ENCODE assay signal across 25 cellular contexts in genomic region chr11:60834742-60835141, GRCh38. TPM values are rescaled to one million over a fixed set of nuclear protein-coding genes. Genes with fewer than 3 reads are reported as not detected.
"Had no signal": no experiment of that assay in that cellular context is flagged by ENCODE, and none has a peak within 500 bp of the region (broad histone marks: within the 10 kb centered on the region; RNA-seq: fewer than 3 reads in every experiment).

No MANE protein-coding gene starts in this region.

- H3K9me3 Mint-ChIP-seq: activated naive CD8-positive, alpha-beta T cell treated with anti-CD3 and anti-CD28 coated beads, Interleukin-2, amount 50 U/mL, for 24 hours; activated T-helper 17 cell treated with anti-CD3 and anti-CD28 coated beads, Interleukin-2, amount 50 U/mL, for 72 hours; brain; endodermal cell; naive B cell; neural crest cell; stimulated activated memory B cell treated with anti-CD40 and anti-IgM and Interleukin-4, amounts not matched to agents 10 μg/mL and 1 μg/mL and 100 μg/mL, for 72 hours had no signal

- H3K36me3 ChIP-seq: gastrocnemius medialis, left ventricle myocardium inferior, upper lobe of left lung, WERI-Rb-1 had no signal

- H3K4me3 ChIP-seq: gastrocnemius medialis, left ventricle myocardium inferior, smooth muscle cell, testis, upper lobe of left lung had no signal

- ATAC-seq: activated naive CD8-positive, alpha-beta T cell treated with anti-CD3 and anti-CD28 coated beads, Interleukin-2, amount 50 U/mL, for 24 hours; activated T-helper 17 cell treated with anti-CD3 and anti-CD28 coated beads, Interleukin-2, amount 50 U/mL, for 72 hours; gastrocnemius medialis; stimulated activated memory B cell treated with anti-CD40 and anti-IgM and Interleukin-4, amounts not matched to agents 10 μg/mL and 1 μg/mL and 100 μg/mL, for 72 hours had no signal

- H3K36me3 Mint-ChIP-seq: brain; naive B cell; stimulated activated memory B cell treated with anti-CD40 and anti-IgM and Interleukin-4, amounts not matched to agents 10 μg/mL and 1 μg/mL and 100 μg/mL, for 72 hours had no signal

- H3K9me3 ChIP-seq: gastrocnemius medialis, left ventricle myocardium inferior, testis, upper lobe of left lung had no signal

- H3K27me3 ChIP-seq: gastrocnemius medialis, testis, upper lobe of left lung had no signal

- H3K27ac ChIP-seq: gastrocnemius medialis, testis, upper lobe of left lung, WERI-Rb-1 had no signal

- H3K4me1 ChIP-seq: gastrocnemius medialis had no signal

- H3K27ac Mint-ChIP-seq: activated naive CD8-positive, alpha-beta T cell treated with anti-CD3 and anti-CD28 coated beads, Interleukin-2, amount 50 U/mL, for 24 hours; activated T-helper 17 cell treated with anti-CD3 and anti-CD28 coated beads, Interleukin-2, amount 50 U/mL, for 72 hours; brain; endodermal cell; stimulated activated memory B cell treated with anti-CD40 and anti-IgM and Interleukin-4, amounts not matched to agents 10 μg/mL and 1 μg/mL and 100 μg/mL, for 72 hours had no signal

- H3K4me1 Mint-ChIP-seq: activated T-helper 17 cell treated with anti-CD3 and anti-CD28 coated beads, Interleukin-2, amount 50 U/mL, for 72 hours; neural crest cell had no signal

- H3K4me3 Mint-ChIP-seq: activated naive CD8-positive, alpha-beta T cell treated with anti-CD3 and anti-CD28 coated beads, Interleukin-2, amount 50 U/mL, for 24 hours; activated T-helper 17 cell treated with anti-CD3 and anti-CD28 coated beads, Interleukin-2, amount 50 U/mL, for 72 hours; brain; endodermal cell; neural crest cell; stimulated activated memory B cell treated with anti-CD40 and anti-IgM and Interleukin-4, amounts not matched to agents 10 μg/mL and 1 μg/mL and 100 μg/mL, for 72 hours had no signal

- DNase-seq: activated CD4-positive, alpha-beta T cell treated with anti-CD3 and anti-CD28 coated beads for 1 hour; activated naive CD4-positive, alpha-beta T cell treated with Interleukin-2 at 50 U/mL for 16 hours; activated naive CD8-positive, alpha-beta T cell treated with anti-CD3 and anti-CD28 coated beads, Interleukin-2, amount 50 U/mL, for 24 hours; activated T-cell treated with anti-CD3 and anti-CD28 coated beads, Interleukin-2, amount 50 U/mL, for 1 hour; anterior cingulate cortex; caudate nucleus; endodermal cell; gastrocnemius medialis; head of caudate nucleus; left ventricle myocardium inferior; naive B cell; stimulated activated CD4-positive, alpha-beta T cell treated with anti-CD3 and anti-CD28 coated beads, Interleukin-4, amount 100 ng/mL, for 24 hours; testis; upper lobe of left lung; WERI-Rb-1 had no signal

- H3K27me3 Mint-ChIP-seq: activated naive CD8-positive, alpha-beta T cell treated with anti-CD3 and anti-CD28 coated beads, Interleukin-2, amount 50 U/mL, for 24 hours; stimulated activated memory B cell treated with anti-CD40 and anti-IgM and Interleukin-4, amounts not matched to agents 10 μg/mL and 1 μg/mL and 100 μg/mL, for 72 hours had no signal

RNA-seq across cellular contexts. Expression of gene PTGDR2, which starts 21.0 kb away (rescaled TPM):
- total RNA-seq: kidney epithelial cell had no signal

RNA-seq across cellular contexts. Expression of gene ZP1, which starts 32.6 kb away (rescaled TPM):
- total RNA-seq: endodermal cell; gastrocnemius medialis; kidney epithelial cell; left ventricle myocardium inferior; neural crest cell; T-helper 1 cell treated with Interleukin-12 subunit alpha and Interleukin-12 subunit beta and Interleukin-4 antibody, amounts not matched to agents 30 ng/mL and 1 ng/mL, for 36 hours; upper lobe of left lung had no signal

RNA-seq across cellular contexts. Expression of gene MS4A10, which starts 49.6 kb away (rescaled TPM):
- total RNA-seq: activated T-helper 17 cell treated with anti-CD3 and anti-CD28 coated beads, Interleukin-2, amount 50 U/mL, for 72 hours; endodermal cell; gastrocnemius medialis; kidney epithelial cell; left ventricle myocardium inferior; neural crest cell; omental fat pad; sciatic nerve; smooth muscle cell; T-helper 1 cell treated with Interleukin-12 subunit alpha and Interleukin-12 subunit beta and Interleukin-4 antibody, amounts not matched to agents 30 ng/mL and 1 ng/mL, for 36 hours; upper lobe of left lung had no signal
- polyA plus RNA-seq: esophagus, smooth muscle cell had no signal
